8 cellular contexts compared by ENCODE assay signal in genomic region chr20:1324598-1325172, GRCh38. TPM values are rescaled to one million over a fixed set of nuclear protein-coding genes. Genes with fewer than 3 reads are reported as not detected.
DNase-seq lines count a peak whose midpoint lies in the region; ATAC-seq and TF ChIP-seq lines count a peak whose summit lies in the region.
"Had no signal": no experiment of that assay in that cellular context is flagged by ENCODE, and none has a peak within 500 bp of the region (broad histone marks: within the 10 kb centered on the region; RNA-seq: fewer than 3 reads in every experiment).

No MANE protein-coding gene starts in this region.

- peaks cover 0 to 4% of the 10 kb centered on the region in 2 donors for H3K27me3 Mint-ChIP-seq in stimulated activated naive B cell treated with anti-CD40 and anti-IgM and Interleukin-4, amounts not matched to agents 10 μg/mL and 1 μg/mL and 100 μg/mL, for 72 hours

- no peak overlapping the region for H3K27ac Mint-ChIP-seq in stimulated activated naive B cell treated with anti-CD40 and anti-IgM and Interleukin-4, amounts not matched to agents 10 μg/mL and 1 μg/mL and 100 μg/mL, for 72 hours
- H3K27ac Mint-ChIP-seq: activated naive CD4-positive, alpha-beta T cell treated with anti-CD3 and anti-CD28 coated beads, Interleukin-2, amount 50 U/mL, for 72 hours had no signal

- H3K27me3 ChIP-seq in H7 (ENCODE audit: control insufficient read depth, insufficient read depth, low read length) (no peaks in the 10 kb centered on the region), RWPE2 (ENCODE audit: insufficient read depth, poor library complexity, severe bottlenecking) (no peaks in the 10 kb centered on the region), esophagus squamous epithelium (no peaks in the 10 kb centered on the region), prostate gland (replicated peaks; ENCODE audit: insufficient read depth) (no peaks in the 10 kb centered on the region)

- TF ChIP-seq POLR2A in esophagus squamous epithelium (IDR thresholded peaks at IDR 0.05) (no peak), prostate gland (IDR thresholded peaks at IDR 0.05) (no peak)

- 14 to 20% methylated on average over 14 to 15 of the region's 15 CpGs for WGBS in esophagus squamous epithelium, 2 donors
- WGBS in prostate gland, result 25% methylated on average over 15 of the region's 15 CpGs

- peaks cover 0 to 3% of the 10 kb centered on the region in 2 donors for H3K9me3 Mint-ChIP-seq in stimulated activated naive B cell treated with anti-CD40 and anti-IgM and Interleukin-4, amounts not matched to agents 10 μg/mL and 1 μg/mL and 100 μg/mL, for 72 hours
- H3K9me3 Mint-ChIP-seq: activated naive CD4-positive, alpha-beta T cell treated with anti-CD3 and anti-CD28 coated beads, Interleukin-2, amount 50 U/mL, for 72 hours had no signal

- peak overlapping the region; percentile 81 for H3K27ac ChIP-seq in RWPE2 (ENCODE audit: poor library complexity, severe bottlenecking)
- H3K27ac ChIP-seq in esophagus squamous epithelium, result peak overlapping the region; percentile 96 to 99 (median 98)
- peak overlapping the region; percentile 91 to 93 for H3K27ac ChIP-seq in prostate gland

- intact Hi-C loops in esophagus squamous epithelium (cut with DNase I), result no loop called here
- intact Hi-C loops in prostate gland (cut with DNase I), result loop anchor here (5.0 kb wide), 1 partner anchor 68 kb away; the partner anchor contains the start of gene FKBP1A

- peak overlapping the region; percentile 95 for H3K4me3 ChIP-seq in H7 (ENCODE audit: insufficient read depth, low read depth, low read length)
- peak overlapping the region; percentile 79 for H3K4me3 ChIP-seq in RWPE2 (ENCODE audit: severe bottlenecking)
- peak overlapping the region; percentile 53 to 95 (median 82) for H3K4me3 ChIP-seq in esophagus squamous epithelium
- H3K4me3 ChIP-seq in prostate gland, result peak overlapping the region; percentile 71 to 78

- peaks cover 2 to 14% of the 10 kb centered on the region in 2 donors for H3K36me3 Mint-ChIP-seq in stimulated activated naive B cell treated with anti-CD40 and anti-IgM and Interleukin-4, amounts not matched to agents 10 μg/mL and 1 μg/mL and 100 μg/mL, for 72 hours
- H3K36me3 Mint-ChIP-seq: activated naive CD4-positive, alpha-beta T cell treated with anti-CD3 and anti-CD28 coated beads, Interleukin-2, amount 50 U/mL, for 72 hours had no signal

- H3K36me3 ChIP-seq in H7 (replicated peaks; ENCODE audit: control insufficient read depth, insufficient read depth, low read length), result no peaks in the 10 kb centered on the region
- H3K36me3 ChIP-seq in RWPE2 (ENCODE audit: low read depth), result no peaks in the 10 kb centered on the region
- peaks cover 0 to 5% (median 0%) of the 10 kb centered on the region in 3 donors for H3K36me3 ChIP-seq in esophagus squamous epithelium
- no peaks in the 10 kb centered on the region for H3K36me3 ChIP-seq in prostate gland

- no peak for TF ChIP-seq CTCF in RWPE2 (IDR thresholded peaks at IDR 0.05; ENCODE audit: poor library complexity, severe bottlenecking)
- TF ChIP-seq CTCF in esophagus squamous epithelium (IDR thresholded peaks at IDR 0.05), result no peak
- TF ChIP-seq CTCF in prostate gland (IDR thresholded peaks at IDR 0.05), result no peak

- CTCF ChIA-PET in HEK293T (lab: Yijun Ruan, JAX), result no interaction called here

- H3K4me1 Mint-ChIP-seq in stimulated activated naive B cell treated with anti-CD40 and anti-IgM and Interleukin-4, amounts not matched to agents 10 μg/mL and 1 μg/mL and 100 μg/mL, for 72 hours, result peaks cover 7 to 29% of the 10 kb centered on the region in 2 donors

- H3K4me3 Mint-ChIP-seq in stimulated activated naive B cell treated with anti-CD40 and anti-IgM and Interleukin-4, amounts not matched to agents 10 μg/mL and 1 μg/mL and 100 μg/mL, for 72 hours, result no peak overlapping the region

- H3K4me1 ChIP-seq in RWPE2 (ENCODE audit: insufficient read depth, poor library complexity, severe bottlenecking) (peaks cover 50% of the 10 kb centered on the region), esophagus squamous epithelium (peaks cover 36 to 75% (median 55%) of the 10 kb centered on the region in 3 donors), prostate gland (replicated peaks) (no peaks in the 10 kb centered on the region)

- POLR2A ChIA-PET in HEK293T (lab: Yijun Ruan, JAX), result interaction anchor here (0.9 to 1.6 kb wide), 2 partner anchors 12 to 99 kb away, joined by 3 to 4 read pairs; partner anchors contain the start of gene RAD21L1

- no peak for DNase-seq in H7
- DNase-seq in RWPE2 (ENCODE audit: low spot score), result peak; percentile 28
- DNase-seq in esophagus squamous epithelium (lab: John Stamatoyannopoulos, UW), result no peak
- no peak for DNase-seq in prostate gland (ENCODE audit: low spot score)
- DNase-seq in HEK293T (ENCODE audit: extremely low spot score), result no peak
- no peak for DNase-seq in stimulated activated naive B cell treated with anti-CD40 and anti-IgM and Interleukin-4, amounts not matched to agents 10 μg/mL and 1 μg/mL and 100 μg/mL, for 72 hours

- no peaks in the 10 kb centered on the region for H3K9me3 ChIP-seq in RWPE2 (ENCODE audit: severe bottlenecking)
- no peaks in the 10 kb centered on the region for H3K9me3 ChIP-seq in esophagus squamous epithelium
- no peaks in the 10 kb centered on the region for H3K9me3 ChIP-seq in prostate gland

- ATAC-seq in RWPE2 (ENCODE audit: low read depth) (no peak), GM19351 (IDR thresholded peaks at IDR 0.05; ENCODE audit: unreplicated experiment) (no peak)
- no peak for ATAC-seq in stimulated activated naive B cell treated with anti-CD40 and anti-IgM and Interleukin-4, amounts not matched to agents 10 μg/mL and 1 μg/mL and 100 μg/mL, for 72 hours (replicated peaks)

TF ChIP-seq in HEK293T, 16 proteins besides CTCF, POLR2A, EP300 and RAD21:
- no peak for TF ChIP-seq HDGF (IDR thresholded peaks at IDR 0.05; ENCODE audit: borderline replicate concordance)
- no peak for TF ChIP-seq ZNF384 (IDR thresholded peaks at IDR 0.05)

RNA-seq across cellular contexts. Expression of gene SDCBP2, which starts 4.3 kb away (rescaled TPM):
- total RNA-seq in H7 (2014; rRNA removed; shearing (Covaris generic)), result 1.1 and 1.9 TPM in 2 replicates
- total RNA-seq in esophagus squamous epithelium (100 to 1,000 TPM in 3 of 4 donors, 10 to 100 TPM in 1; 90.2 to 175 (median 134) TPM), prostate gland (1 to 10 TPM; 4.0 to 7.3 TPM)

RNA-seq across cellular contexts. Expression of gene SNPH, which starts 58.6 kb away (rescaled TPM):
- 2.6 and 4.0 TPM in 2 replicates for total RNA-seq in H7 (2014; rRNA removed; shearing (Covaris generic))
- total RNA-seq in esophagus squamous epithelium, result 1 to 10 TPM in 3 of 4 donors, under 1 TPM in 1; 0.83 to 2.5 (median 1.5) TPM
- total RNA-seq in prostate gland, result 10 to 100 TPM in 1 of 2 donors, 1 to 10 TPM in 1; 4.5 to 12.3 TPM

Comparison
In these comparisons a context has a peak if more than half of its experiments do, and no peak if none do; other contexts are left out.
1. RNA of gene SDCBP2, which starts 4.3 kb away (total RNA-seq): 90.2 to 175 TPM in esophagus squamous epithelium; 4.0 to 7.3 TPM in prostate gland and 1.1 to 1.9 TPM in H7; every median in the first group is over 10 times any median in the second.
2. Peak in every context shown above with its lines, with median percentiles within 50 percentile points of each other: H3K4me3 ChIP-seq and H3K27ac ChIP-seq.